In genomic region chr9:134781895-134782294, GRCh38 we compare ENCODE assay signal across 12 cellular contexts.
DNase-seq lines count a peak whose midpoint lies in the region; ATAC-seq, FAIRE-seq and TF ChIP-seq lines count a peak whose summit lies in the region.
"Had no signal": no experiment of that assay in that cellular context is flagged by ENCODE, and none has a peak within 500 bp of the region (broad histone marks: within the 10 kb centered on the region; RNA-seq: fewer than 3 reads in every experiment).

No MANE protein-coding gene starts in this region.

- CTCF ChIA-PET in AG04449 (lab: Yijun Ruan, JAX) (interaction anchor here (0.9 to 1.4 kb wide), 5 partner anchors 9 to 19 kb away, joined by 3 to 4 read pairs (median 3); no protein-coding TSS in a partner anchor), GM10248 (lab: Yijun Ruan, JAX) (interaction anchor here (1.2 to 1.9 kb wide), 3 partner anchors 12 to 77 kb away, joined by 3 to 6 read pairs (median 6); no protein-coding TSS in a partner anchor)

- peak overlapping the region; percentile 56; the same call in 1 of the 2 replicates for H2AFZ ChIP-seq in OCI-LY3 (ENCODE audit: low read depth, low read length)
- H2AFZ ChIP-seq: parathyroid adenoma had no signal

- no peaks in the 10 kb centered on the region for H3K36me3 ChIP-seq in OCI-LY3 (replicated peaks; ENCODE audit: low read depth, low read length)

- H3K4me1 Mint-ChIP-seq in glutamatergic neuron (ENCODE audit: low read depth, unreplicated experiment) = peaks cover 26% of the 10 kb centered on the region

- ATAC-seq in HG03045 (IDR thresholded peaks at IDR 0.05; ENCODE audit: unreplicated experiment) (no peak), GM18519 (IDR thresholded peaks at IDR 0.05; ENCODE audit: low FRiP score, unreplicated experiment) (no peak)

- no peak overlapping the region for H3K4me3 Mint-ChIP-seq in glutamatergic neuron (ENCODE audit: unreplicated experiment)
- H3K4me3 Mint-ChIP-seq: activated naive CD8-positive, alpha-beta T cell had no signal

- peak overlapping the region; percentile 79 for H3K27ac ChIP-seq in OCI-LY3 (ENCODE audit: low read length)
- H3K27ac ChIP-seq: parathyroid adenoma had no signal

- DNase-seq in AG04449 (ENCODE audit: low read depth, low spot score) (no peak), GM10248 (ENCODE audit: extremely low spot score) (peak; percentile 53), glutamatergic neuron (peak; percentile 46), cortex of kidney (lab: John Stamatoyannopoulos, UW) (no peak), RCC 7860 (ENCODE audit: low spot score) (no peak)
- DNase-seq: kidney, NCI-H2029 had no signal

- no peaks in the 10 kb centered on the region for H3K79me2 ChIP-seq in OCI-LY3 (ENCODE audit: low read length)
- H3K79me2 ChIP-seq: parathyroid adenoma had no signal

- peaks cover 4% of the 10 kb centered on the region for H3K27me3 Mint-ChIP-seq in glutamatergic neuron (ENCODE audit: unreplicated experiment)
- H3K27me3 Mint-ChIP-seq: activated naive CD8-positive, alpha-beta T cell had no signal

- no peaks in the 10 kb centered on the region for H3K9me3 ChIP-seq in OCI-LY3 (ENCODE audit: insufficient read depth, low read length)

- FAIRE-seq in RCC 7860 (lab: Jason Lieb, UNC) = no peak
- FAIRE-seq: kidney had no signal

- H3K9me3 Mint-ChIP-seq in glutamatergic neuron (ENCODE audit: unreplicated experiment) = peaks cover 8% of the 10 kb centered on the region

- H3K36me3 Mint-ChIP-seq in glutamatergic neuron (ENCODE audit: unreplicated experiment) = no peaks in the 10 kb centered on the region
- H3K36me3 Mint-ChIP-seq: activated naive CD8-positive, alpha-beta T cell had no signal

- POLR2A ChIA-PET in AG04449 (lab: Yijun Ruan, JAX) (no interaction called here), GM10248 (lab: Yijun Ruan, JAX) (no interaction called here)

- peak overlapping the region; percentile 96 for H3K4me2 ChIP-seq in OCI-LY3 (ENCODE audit: low read length)

- H4K20me1 ChIP-seq in OCI-LY3 (ENCODE audit: insufficient read depth, low read length) = no peaks in the 10 kb centered on the region

- H3K9ac ChIP-seq in OCI-LY3 (ENCODE audit: low read length) = peak overlapping the region; percentile 64
- H3K9ac ChIP-seq: parathyroid adenoma had no signal

- H3K4me1 ChIP-seq in OCI-LY3 (ENCODE audit: low read length) = peaks cover 49% of the 10 kb centered on the region
- H3K4me1 ChIP-seq: parathyroid adenoma had no signal

- TF ChIP-seq CTCF in AG04449 (IDR thresholded peaks at IDR 0.05; ENCODE audit: insufficient read depth, low read length, missing control alignments) (peak; percentile 39), GM10248 (IDR thresholded peaks at IDR 0.05; ENCODE audit: control extremely low read depth, extremely low read depth, low read depth, missing control alignments) (no peak), OCI-LY3 (IDR thresholded peaks at IDR 0.05; ENCODE audit: low read depth, low read length) (peak; percentile 88), glutamatergic neuron (IDR thresholded peaks at IDR 0.05; ENCODE audit: partially characterized antibody, unreplicated experiment) (peak; percentile 46)

- H3K4me3 ChIP-seq in AG04449 (ENCODE audit: low read depth, low read length) = no peak overlapping the region
- peak overlapping the region; percentile 74 for H3K4me3 ChIP-seq in OCI-LY3 (ENCODE audit: low read length)

- H3K27me3 ChIP-seq in OCI-LY3 (ENCODE audit: low read depth, low read length) = peaks cover 35% of the 10 kb centered on the region

- H3K27ac Mint-ChIP-seq in glutamatergic neuron (ENCODE audit: unreplicated experiment) = no peak overlapping the region
- H3K27ac Mint-ChIP-seq: activated naive CD8-positive, alpha-beta T cell had no signal

Comparison
In these comparisons a context has a peak if more than half of its experiments do, and no peak if none do; other contexts are left out.
1. DNase-seq: peak in GM10248 (single experiment) and glutamatergic neuron (single experiment); none in AG04449 (single experiment), cortex of kidney (single experiment) and RCC 7860 (single experiment).